In the genomic region with DNA sequence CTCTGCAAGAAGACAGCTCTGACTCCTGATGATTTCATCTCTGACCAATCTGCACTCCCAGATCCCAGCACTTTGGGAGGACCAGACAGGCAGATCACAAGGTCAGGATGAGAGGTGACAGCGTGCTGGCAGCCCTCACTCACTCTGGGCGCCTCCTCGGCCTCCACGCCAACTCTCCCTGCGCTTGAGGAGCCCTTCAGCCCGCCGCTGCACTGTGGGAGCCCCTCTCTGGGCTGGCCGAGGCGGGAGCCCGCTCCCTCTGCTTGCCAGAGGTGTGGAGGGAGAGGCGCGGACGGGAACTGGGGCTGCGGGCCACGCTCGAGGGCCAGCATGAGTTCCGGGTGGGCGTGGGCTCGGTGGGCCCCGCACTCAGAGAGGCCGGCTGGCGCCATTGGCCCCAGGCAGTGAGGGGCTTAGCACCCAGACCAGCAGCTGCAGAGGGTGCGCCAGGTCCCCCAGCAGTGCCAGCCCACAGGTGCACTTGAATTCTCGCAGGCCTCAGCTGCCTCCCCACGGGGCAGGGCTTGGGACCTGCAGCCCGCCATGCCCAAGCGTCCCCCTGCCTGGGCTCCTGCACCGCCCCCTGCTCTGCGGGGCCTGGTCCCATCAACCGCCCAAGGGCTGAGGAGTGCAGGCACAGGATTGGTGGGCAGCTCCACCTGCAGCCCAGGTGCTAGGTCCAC, we compare ENCODE assay signal across 1 cellular context.
TF ChIP-seq lines count a peak whose summit lies in the region.

No MANE protein-coding gene starts in this region.

TF ChIP-seq in HEK293, 187 proteins besides CTCF, POLR2A, EP300 and RAD21:
- TF ChIP-seq PRDM4 (tag by site-specific recombination; IDR thresholded peaks at IDR 0.05): no peak
- peak; percentile 54 for TF ChIP-seq ZBTB8A (tag by site-specific recombination; IDR thresholded peaks at IDR 0.05)
- TF ChIP-seq ZNF138 (tag by site-specific recombination; IDR thresholded peaks at IDR 0.05; ENCODE audit: borderline replicate concordance): no peak
- no peak for TF ChIP-seq ZNF558 (tag by site-specific recombination; IDR thresholded peaks at IDR 0.05)
- TF ChIP-seq ZBTB20 (tag by site-specific recombination; IDR thresholded peaks at IDR 0.05): no peak
- TF ChIP-seq REPIN1 (tag by site-specific recombination; IDR thresholded peaks at IDR 0.05; ENCODE audit: low read depth): no peak
- no peak for TF ChIP-seq ZNF514 (tag by site-specific recombination; IDR thresholded peaks at IDR 0.05)
- TF ChIP-seq YY2 (tag by site-specific recombination; IDR thresholded peaks at IDR 0.05): no peak
- no peak; the same call in 1 of the 2 replicates for TF ChIP-seq TRIM28 (IDR thresholded peaks at IDR 0.05; ENCODE audit: borderline replicate concordance, low read length)
- TF ChIP-seq KLF10 (tag by site-specific recombination; IDR thresholded peaks at IDR 0.05): no peak
- TF ChIP-seq, protein P1, sequence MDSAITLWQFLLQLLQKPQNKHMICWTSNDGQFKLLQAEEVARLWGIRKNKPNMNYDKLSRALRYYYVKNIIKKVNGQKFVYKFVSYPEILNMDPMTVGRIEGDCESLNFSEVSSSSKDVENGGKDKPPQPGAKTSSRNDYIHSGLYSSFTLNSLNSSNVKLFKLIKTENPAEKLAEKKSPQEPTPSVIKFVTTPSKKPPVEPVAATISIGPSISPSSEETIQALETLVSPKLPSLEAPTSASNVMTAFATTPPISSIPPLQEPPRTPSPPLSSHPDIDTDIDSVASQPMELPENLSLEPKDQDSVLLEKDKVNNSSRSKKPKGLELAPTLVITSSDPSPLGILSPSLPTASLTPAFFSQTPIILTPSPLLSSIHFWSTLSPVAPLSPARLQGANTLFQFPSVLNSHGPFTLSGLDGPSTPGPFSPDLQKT (IDR thresholded peaks at IDR 0.05; ENCODE audit: borderline replicate concordance, low read depth, low read length): no peak
- TF ChIP-seq, protein P2, sequence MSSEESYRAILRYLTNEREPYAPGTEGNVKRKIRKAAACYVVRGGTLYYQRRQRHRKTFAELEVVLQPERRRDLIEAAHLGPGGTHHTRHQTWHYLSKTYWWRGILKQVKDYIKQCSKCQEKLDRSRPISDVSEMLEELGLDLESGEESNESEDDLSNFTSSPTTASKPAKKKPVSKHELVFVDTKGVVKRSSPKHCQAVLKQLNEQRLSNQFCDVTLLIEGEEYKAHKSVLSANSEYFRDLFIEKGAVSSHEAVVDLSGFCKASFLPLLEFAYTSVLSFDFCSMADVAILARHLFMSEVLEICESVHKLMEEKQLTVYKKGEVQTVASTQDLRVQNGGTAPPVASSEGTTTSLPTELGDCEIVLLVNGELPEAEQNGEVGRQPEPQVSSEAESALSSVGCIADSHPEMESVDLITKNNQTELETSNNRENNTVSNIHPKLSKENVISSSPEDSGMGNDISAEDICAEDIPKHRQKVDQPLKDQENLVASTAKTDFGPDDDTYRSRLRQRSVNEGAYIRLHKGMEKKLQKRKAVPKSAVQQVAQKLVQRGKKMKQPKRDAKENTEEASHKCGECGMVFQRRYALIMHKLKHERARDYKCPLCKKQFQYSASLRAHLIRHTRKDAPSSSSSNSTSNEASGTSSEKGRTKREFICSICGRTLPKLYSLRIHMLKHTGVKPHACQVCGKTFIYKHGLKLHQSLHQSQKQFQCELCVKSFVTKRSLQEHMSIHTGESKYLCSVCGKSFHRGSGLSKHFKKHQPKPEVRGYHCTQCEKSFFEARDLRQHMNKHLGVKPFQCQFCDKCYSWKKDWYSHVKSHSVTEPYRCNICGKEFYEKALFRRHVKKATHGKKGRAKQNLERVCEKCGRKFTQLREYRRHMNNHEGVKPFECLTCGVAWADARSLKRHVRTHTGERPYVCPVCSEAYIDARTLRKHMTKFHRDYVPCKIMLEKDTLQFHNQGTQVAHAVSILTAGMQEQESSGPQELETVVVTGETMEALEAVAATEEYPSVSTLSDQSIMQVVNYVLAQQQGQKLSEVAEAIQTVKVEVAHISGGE (tag by site-specific recombination; conservative IDR thresholded peaks at IDR 0.05; ENCODE audit: low read depth): no peak
- TF ChIP-seq ZNF211 (tag by site-specific recombination; IDR thresholded peaks at IDR 0.05; ENCODE audit: low read depth): 0 out of 2 replicates have a peak, but pooled peaks have one; percentile 35
- no peak for TF ChIP-seq ZNF426 (tag by site-specific recombination; IDR thresholded peaks at IDR 0.05)
- no peak for TF ChIP-seq ZNF324 (tag by site-specific recombination; IDR thresholded peaks at IDR 0.05)
- 0 out of 2 replicates have a peak, but pooled peaks have one; percentile 37 for TF ChIP-seq ZNF184 (tag by site-specific recombination; IDR thresholded peaks at IDR 0.05)
- no peak for TF ChIP-seq ZNF362 (tag by site-specific recombination; IDR thresholded peaks at IDR 0.05)
- TF ChIP-seq, protein P3, sequence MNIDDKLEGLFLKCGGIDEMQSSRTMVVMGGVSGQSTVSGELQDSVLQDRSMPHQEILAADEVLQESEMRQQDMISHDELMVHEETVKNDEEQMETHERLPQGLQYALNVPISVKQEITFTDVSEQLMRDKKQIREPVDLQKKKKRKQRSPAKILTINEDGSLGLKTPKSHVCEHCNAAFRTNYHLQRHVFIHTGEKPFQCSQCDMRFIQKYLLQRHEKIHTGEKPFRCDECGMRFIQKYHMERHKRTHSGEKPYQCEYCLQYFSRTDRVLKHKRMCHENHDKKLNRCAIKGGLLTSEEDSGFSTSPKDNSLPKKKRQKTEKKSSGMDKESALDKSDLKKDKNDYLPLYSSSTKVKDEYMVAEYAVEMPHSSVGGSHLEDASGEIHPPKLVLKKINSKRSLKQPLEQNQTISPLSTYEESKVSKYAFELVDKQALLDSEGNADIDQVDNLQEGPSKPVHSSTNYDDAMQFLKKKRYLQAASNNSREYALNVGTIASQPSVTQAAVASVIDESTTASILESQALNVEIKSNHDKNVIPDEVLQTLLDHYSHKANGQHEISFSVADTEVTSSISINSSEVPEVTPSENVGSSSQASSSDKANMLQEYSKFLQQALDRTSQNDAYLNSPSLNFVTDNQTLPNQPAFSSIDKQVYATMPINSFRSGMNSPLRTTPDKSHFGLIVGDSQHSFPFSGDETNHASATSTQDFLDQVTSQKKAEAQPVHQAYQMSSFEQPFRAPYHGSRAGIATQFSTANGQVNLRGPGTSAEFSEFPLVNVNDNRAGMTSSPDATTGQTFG (tag by site-specific recombination; IDR thresholded peaks at IDR 0.05; ENCODE audit: borderline replicate concordance): no peak
- TF ChIP-seq, protein P4, sequence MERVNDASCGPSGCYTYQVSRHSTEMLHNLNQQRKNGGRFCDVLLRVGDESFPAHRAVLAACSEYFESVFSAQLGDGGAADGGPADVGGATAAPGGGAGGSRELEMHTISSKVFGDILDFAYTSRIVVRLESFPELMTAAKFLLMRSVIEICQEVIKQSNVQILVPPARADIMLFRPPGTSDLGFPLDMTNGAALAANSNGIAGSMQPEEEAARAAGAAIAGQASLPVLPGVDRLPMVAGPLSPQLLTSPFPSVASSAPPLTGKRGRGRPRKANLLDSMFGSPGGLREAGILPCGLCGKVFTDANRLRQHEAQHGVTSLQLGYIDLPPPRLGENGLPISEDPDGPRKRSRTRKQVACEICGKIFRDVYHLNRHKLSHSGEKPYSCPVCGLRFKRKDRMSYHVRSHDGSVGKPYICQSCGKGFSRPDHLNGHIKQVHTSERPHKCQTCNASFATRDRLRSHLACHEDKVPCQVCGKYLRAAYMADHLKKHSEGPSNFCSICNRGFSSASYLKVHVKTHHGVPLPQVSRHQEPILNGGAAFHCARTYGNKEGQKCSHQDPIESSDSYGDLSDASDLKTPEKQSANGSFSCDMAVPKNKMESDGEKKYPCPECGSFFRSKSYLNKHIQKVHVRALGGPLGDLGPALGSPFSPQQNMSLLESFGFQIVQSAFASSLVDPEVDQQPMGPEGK (tag by site-specific recombination; IDR thresholded peaks at IDR 0.05): no peak
- no peak for TF ChIP-seq ZNF768 (tag by site-specific recombination; IDR thresholded peaks at IDR 0.05)
- 0 out of 2 replicates have a peak, but pooled peaks have one; percentile 59 for TF ChIP-seq ZNF610 (tag by site-specific recombination; IDR thresholded peaks at IDR 0.05; ENCODE audit: borderline replicate concordance)
- TF ChIP-seq ZNF48 (tag by site-specific recombination; IDR thresholded peaks at IDR 0.05): no peak
- TF ChIP-seq HOXD13 (CRISPR knock-in tag; IDR thresholded peaks at IDR 0.05; ENCODE audit: borderline replicate concordance): no peak
- TF ChIP-seq SCRT1 (tag by site-specific recombination; IDR thresholded peaks at IDR 0.05; ENCODE audit: borderline replicate concordance): no peak
- no peak for TF ChIP-seq ZNF391 (tag by site-specific recombination; IDR thresholded peaks at IDR 0.05; ENCODE audit: borderline replicate concordance, low read depth)
- TF ChIP-seq ZNF629 (tag by site-specific recombination; IDR thresholded peaks at IDR 0.05): no peak
- no peak for TF ChIP-seq ZFP3 (tag by site-specific recombination; IDR thresholded peaks at IDR 0.05; ENCODE audit: low read depth)
- TF ChIP-seq ZNF585B (tag by site-specific recombination; IDR thresholded peaks at IDR 0.05): no peak
- no peak for TF ChIP-seq ZNF133 (tag by site-specific recombination; IDR thresholded peaks at IDR 0.05)
- peak; percentile 53; the same call in 1 of the 2 replicates for TF ChIP-seq ZNF202 (tag by site-specific recombination; IDR thresholded peaks at IDR 0.05; ENCODE audit: borderline replicate concordance)
- TF ChIP-seq SP2 (tag by site-specific recombination; IDR thresholded peaks at IDR 0.05): no peak
- no peak for TF ChIP-seq MYNN (tag by site-specific recombination; IDR thresholded peaks at IDR 0.05; ENCODE audit: borderline replicate concordance)
- TF ChIP-seq, protein P5, sequence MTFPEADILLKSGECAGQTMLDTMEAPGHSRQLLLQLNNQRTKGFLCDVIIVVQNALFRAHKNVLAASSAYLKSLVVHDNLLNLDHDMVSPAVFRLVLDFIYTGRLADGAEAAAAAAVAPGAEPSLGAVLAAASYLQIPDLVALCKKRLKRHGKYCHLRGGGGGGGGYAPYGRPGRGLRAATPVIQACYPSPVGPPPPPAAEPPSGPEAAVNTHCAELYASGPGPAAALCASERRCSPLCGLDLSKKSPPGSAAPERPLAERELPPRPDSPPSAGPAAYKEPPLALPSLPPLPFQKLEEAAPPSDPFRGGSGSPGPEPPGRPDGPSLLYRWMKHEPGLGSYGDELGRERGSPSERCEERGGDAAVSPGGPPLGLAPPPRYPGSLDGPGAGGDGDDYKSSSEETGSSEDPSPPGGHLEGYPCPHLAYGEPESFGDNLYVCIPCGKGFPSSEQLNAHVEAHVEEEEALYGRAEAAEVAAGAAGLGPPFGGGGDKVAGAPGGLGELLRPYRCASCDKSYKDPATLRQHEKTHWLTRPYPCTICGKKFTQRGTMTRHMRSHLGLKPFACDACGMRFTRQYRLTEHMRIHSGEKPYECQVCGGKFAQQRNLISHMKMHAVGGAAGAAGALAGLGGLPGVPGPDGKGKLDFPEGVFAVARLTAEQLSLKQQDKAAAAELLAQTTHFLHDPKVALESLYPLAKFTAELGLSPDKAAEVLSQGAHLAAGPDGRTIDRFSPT (tag by site-specific recombination; IDR thresholded peaks at IDR 0.05): no peak
- TF ChIP-seq ZNF555 (tag by site-specific recombination; conservative IDR thresholded peaks at IDR 0.05): peak; percentile 12; the same call in 1 of the 2 replicates
- no peak for TF ChIP-seq ZNF132 (tag by site-specific recombination; IDR thresholded peaks at IDR 0.05; ENCODE audit: borderline replicate concordance)
- no peak for TF ChIP-seq ZNF19 (tag by site-specific recombination; IDR thresholded peaks at IDR 0.05; ENCODE audit: low read depth)
- TF ChIP-seq ZNF169 (tag by site-specific recombination; IDR thresholded peaks at IDR 0.05): peak; percentile 47; the same call in 1 of the 2 replicates
- TF ChIP-seq SP3 (tag by site-specific recombination; IDR thresholded peaks at IDR 0.05): no peak
- no peak for TF ChIP-seq ZSCAN16 (tag by site-specific recombination; IDR thresholded peaks at IDR 0.05)
- TF ChIP-seq RBAK (tag by site-specific recombination; IDR thresholded peaks at IDR 0.05): peak; percentile 52; the same call in 1 of the 2 replicates
- TF ChIP-seq ZNF658 (tag by site-specific recombination; IDR thresholded peaks at IDR 0.05): no peak
- peak; percentile 77 for TF ChIP-seq ZNF529 (tag by site-specific recombination; IDR thresholded peaks at IDR 0.05; ENCODE audit: insufficient replicate concordance)
- no peak for TF ChIP-seq ZNF544 (tag by site-specific recombination; IDR thresholded peaks at IDR 0.05)
- TF ChIP-seq ZNF341 (tag by site-specific recombination; IDR thresholded peaks at IDR 0.05; ENCODE audit: low read depth): no peak
- TF ChIP-seq ZIC2 (tag by site-specific recombination; IDR thresholded peaks at IDR 0.05): no peak
- no peak for TF ChIP-seq ZNF2 (tag by site-specific recombination; IDR thresholded peaks at IDR 0.05)
- peak; percentile 71; the same call in 1 of the 2 replicates for TF ChIP-seq ZNF112 (tag by site-specific recombination; IDR thresholded peaks at IDR 0.05)
- no peak for TF ChIP-seq ZNF433 (tag by site-specific recombination; IDR thresholded peaks at IDR 0.05; ENCODE audit: low read depth)
